In genomic region chr1:41661428-41662060, GRCh38 we compare ENCODE assay signal across 8 cellular contexts.
DNase-seq lines count a peak whose midpoint lies in the region; TF ChIP-seq lines count a peak whose summit lies in the region.

No MANE protein-coding gene starts in this region.

- H3K9ac ChIP-seq in OCI-LY3 (ENCODE audit: low read length) (peak overlapping the region; percentile 99), mucosa of rectum (ENCODE audit: low read depth in 1 of 2, low read length in 2 of 2) (peak overlapping the region; percentile 19 to 32)

- DNase-seq in GM12865 (ENCODE audit: low read depth) (no peak), HFF-Myc (ENCODE audit: extremely low read depth, low read depth) (no peak), choroid plexus epithelial cell (ENCODE audit: low read depth) (no peak), vagina (ENCODE audit: extremely low spot score in 2 of 2) (no peak), RKO (ENCODE audit: low spot score) (no peak)
- no peak for DNase-seq in activated CD4-positive, CD25-positive, alpha-beta regulatory T cell (lab: John Stamatoyannopoulos, UW)

- H3K4me2 ChIP-seq in OCI-LY3 (ENCODE audit: low read length) = peak overlapping the region; percentile 89

- no peaks in the 10 kb centered on the region for H3K9me3 ChIP-seq in OCI-LY3 (ENCODE audit: insufficient read depth, low read length)
- H3K9me3 ChIP-seq in mucosa of rectum (ENCODE audit: control insufficient read depth in 2 of 2, low read length in 2 of 2) = no peaks in the 10 kb centered on the region
- no peaks in the 10 kb centered on the region for H3K9me3 ChIP-seq in vagina

- H3K27me3 ChIP-seq in OCI-LY3 (ENCODE audit: low read depth, low read length) (no peaks in the 10 kb centered on the region), mucosa of rectum (ENCODE audit: control insufficient read depth in 2 of 2, insufficient read depth in 2 of 2, low read length in 2 of 2) (peaks cover 0 to 7% of the 10 kb centered on the region in 2 donors), vagina (no peaks in the 10 kb centered on the region)

- H3K79me2 ChIP-seq in OCI-LY3 (ENCODE audit: low read length) = peaks cover 79% of the 10 kb centered on the region

- H4K20me1 ChIP-seq in OCI-LY3 (ENCODE audit: insufficient read depth, low read length) = peaks cover 30% of the 10 kb centered on the region

- peaks cover 44% of the 10 kb centered on the region for H3K36me3 ChIP-seq in OCI-LY3 (replicated peaks; ENCODE audit: low read depth, low read length)
- no peaks in the 10 kb centered on the region for H3K36me3 ChIP-seq in mucosa of rectum (ENCODE audit: control insufficient read depth in 2 of 2, insufficient read depth in 2 of 2, low read length in 2 of 2)
- H3K36me3 ChIP-seq in vagina = no peaks in the 10 kb centered on the region

- no peak for TF ChIP-seq CTCF in GM12865 (IDR thresholded peaks at IDR 0.05; ENCODE audit: insufficient read depth, low read depth, low read length, missing control alignments)
- TF ChIP-seq CTCF in HFF-Myc (IDR thresholded peaks at IDR 0.05; ENCODE audit: low read depth, low read length, missing control alignments) = no peak
- no peak for TF ChIP-seq CTCF in OCI-LY3 (IDR thresholded peaks at IDR 0.05; ENCODE audit: low read depth, low read length)
- no peak for TF ChIP-seq CTCF in choroid plexus epithelial cell (conservative IDR thresholded peaks at IDR 0.05; ENCODE audit: low read depth, low read length)
- no peak for TF ChIP-seq CTCF in vagina (IDR thresholded peaks at IDR 0.05)

- H2AFZ ChIP-seq in OCI-LY3 (ENCODE audit: low read depth, low read length) = no peak overlapping the region

- peak overlapping the region; percentile 71 for H3K4me3 ChIP-seq in GM12865 (ENCODE audit: low read depth, low read length)
- H3K4me3 ChIP-seq in HFF-Myc (replicated peaks; ENCODE audit: low read depth, low read length) = peak overlapping the region; percentile 61
- peak overlapping the region; percentile 100 for H3K4me3 ChIP-seq in OCI-LY3 (ENCODE audit: low read length)
- peak overlapping the region; percentile 63 for H3K4me3 ChIP-seq in choroid plexus epithelial cell (ENCODE audit: low read depth, low read length)
- H3K4me3 ChIP-seq in mucosa of rectum (ENCODE audit: low read length in 2 of 2) = peak overlapping the region; percentile 58 to 69
- peak overlapping the region; percentile 54 to 60 for H3K4me3 ChIP-seq in vagina

- intact Hi-C loops in vagina (cut with DNase I) = no loop called here

- no peak for TF ChIP-seq POLR2A in vagina (IDR thresholded peaks at IDR 0.05)

- peak overlapping the region; percentile 83 for H3K27ac ChIP-seq in OCI-LY3 (ENCODE audit: low read length)
- H3K27ac ChIP-seq in mucosa of rectum (ENCODE audit: low read depth in 2 of 2, low read length in 2 of 2) = no peak overlapping the region
- peak overlapping the region; percentile 69 for H3K27ac ChIP-seq in vagina

- H3K4me1 ChIP-seq in OCI-LY3 (ENCODE audit: low read length) (peaks cover 76% of the 10 kb centered on the region), mucosa of rectum (ENCODE audit: control insufficient read depth in 2 of 2, insufficient read depth in 2 of 2, low read length in 2 of 2) (peaks cover 5 to 13% of the 10 kb centered on the region in 2 donors), vagina (peaks cover 23% of the 10 kb centered on the region)

Comparison
In these comparisons a context has a peak if more than half of its experiments do, and no peak if none do; other contexts are left out.
1. H3K27ac ChIP-seq: peak in OCI-LY3 (single experiment) and vagina (single experiment); none in mucosa of rectum (0 of 2).
2. Peak in every context shown above with its lines, with median percentiles within 50 percentile points of each other: H3K4me3 ChIP-seq.